ENCODE assay signal across 19 cellular contexts in the genomic region with DNA sequence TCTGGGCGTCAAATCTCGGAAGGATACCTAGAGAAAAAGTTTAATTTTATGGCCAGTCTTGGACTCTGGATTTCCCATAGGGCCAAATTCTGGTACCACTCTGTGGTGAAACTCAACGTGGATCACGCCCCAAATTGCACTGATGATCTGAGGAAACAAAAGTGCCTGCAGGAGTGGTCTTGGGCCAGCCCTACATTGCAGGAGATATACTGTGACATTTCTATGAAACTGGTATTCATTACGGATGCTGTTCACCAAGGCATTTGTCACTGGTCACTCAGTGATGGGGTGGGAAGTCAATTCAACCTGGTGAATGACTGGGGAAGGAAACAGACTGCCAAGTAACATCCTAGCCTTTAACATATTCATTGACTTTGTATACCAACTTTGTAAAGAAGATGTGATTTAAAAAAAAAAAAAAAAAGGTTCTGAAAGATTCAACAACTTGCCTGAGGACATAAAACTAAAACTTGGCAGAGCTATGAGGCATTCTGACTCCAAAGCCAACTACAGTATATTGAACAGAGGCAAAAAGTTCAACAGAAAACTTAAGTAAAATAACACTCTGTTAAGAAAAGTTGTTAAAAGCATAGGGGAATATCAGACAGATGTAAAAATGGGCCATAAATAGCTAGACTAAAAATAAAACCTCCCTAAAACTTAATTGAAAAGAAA. TPM values are rescaled to one million over a fixed set of nuclear protein-coding genes. Genes with fewer than 3 reads are reported as not detected.
DNase-seq lines count a peak whose midpoint lies in the region; ATAC-seq and TF ChIP-seq lines count a peak whose summit lies in the region.
"Had no signal": no experiment of that assay in that cellular context is flagged by ENCODE, and none has a peak within 500 bp of the region (broad histone marks: within the 10 kb centered on the region; RNA-seq: fewer than 3 reads in every experiment).

No MANE protein-coding gene starts in this region.

- DNase-seq in A172 (ENCODE audit: low spot score) (peak; percentile 23), HFFc6 (peak; percentile 39), brain microvascular endothelial cell (no peak), mesothelial cell of epicardium (ENCODE audit: low spot score in 2 of 2, unreplicated experiment in 2 of 2) (no peak), nephron progenitor cell (no peak), DMS114 treated with DMSO at 0.1 percent for 48 hours (lab: John Stamatoyannopoulos, UW; ENCODE audit: unreplicated experiment) (no peak)
- DNase-seq: 8988T; activated B cell treated with CpG ODN at 0.5 μM for 24 hours; activated CD8-positive, alpha-beta memory T cell treated with anti-CD3 and anti-CD28 coated beads for 24 hours; cerebellar nuclear complex; DMS79; gastrocnemius medialis; NCI-H146; SHP77; T-helper 17 cell had no signal

- peaks cover 17% of the 10 kb centered on the region; the same call in 1 of the 2 replicates for H3K36me3 Mint-ChIP-seq in HFFc6 (ENCODE audit: low read depth)
- peaks cover 5% of the 10 kb centered on the region for H3K36me3 Mint-ChIP-seq in mesothelial cell of epicardium
- peaks cover 32% of the 10 kb centered on the region for H3K36me3 Mint-ChIP-seq in nephron progenitor cell (ENCODE audit: low read depth)

- H3K27ac Mint-ChIP-seq in HFFc6 = peak overlapping the region; percentile 95
- H3K27ac Mint-ChIP-seq in mesothelial cell of epicardium = peak overlapping the region; percentile 95
- no peak overlapping the region for H3K27ac Mint-ChIP-seq in nephron progenitor cell
- H3K27ac Mint-ChIP-seq: activated B cell treated with CpG ODN at 0.5 μM for 24 hours, T-helper 17 cell had no signal

- no peaks in the 10 kb centered on the region for H3K9me3 Mint-ChIP-seq in HFFc6
- H3K9me3 Mint-ChIP-seq in mesothelial cell of epicardium = no peaks in the 10 kb centered on the region
- H3K9me3 Mint-ChIP-seq in nephron progenitor cell = peaks cover 17% of the 10 kb centered on the region
- H3K9me3 Mint-ChIP-seq: activated B cell treated with CpG ODN at 0.5 μM for 24 hours had no signal

- H3K4me1 Mint-ChIP-seq in HFFc6 (ENCODE audit: low read depth) = peaks cover 71% of the 10 kb centered on the region
- peaks cover 24% of the 10 kb centered on the region for H3K4me1 Mint-ChIP-seq in mesothelial cell of epicardium
- H3K4me1 Mint-ChIP-seq in nephron progenitor cell = peaks cover 26% of the 10 kb centered on the region
- H3K4me1 Mint-ChIP-seq: T-helper 17 cell had no signal

- H3K27me3 Mint-ChIP-seq in HFFc6 (ENCODE audit: insufficient read depth) (no peaks in the 10 kb centered on the region), mesothelial cell of epicardium (ENCODE audit: low read depth) (no peaks in the 10 kb centered on the region), nephron progenitor cell (ENCODE audit: low read depth, poor library complexity) (peaks cover 3% of the 10 kb centered on the region)
- H3K27me3 Mint-ChIP-seq: activated B cell treated with CpG ODN at 0.5 μM for 24 hours, T-helper 17 cell had no signal

- no peak overlapping the region for H3K4me3 ChIP-seq in brain microvascular endothelial cell (ENCODE audit: low read depth, low read length)
- H3K4me3 ChIP-seq: gastrocnemius medialis, skin epidermis had no signal

- no peak for ATAC-seq in HG03442 (IDR thresholded peaks at IDR 0.05; ENCODE audit: unreplicated experiment)
- no peak for ATAC-seq in HG03469 (IDR thresholded peaks at IDR 0.05; ENCODE audit: unreplicated experiment)
- ATAC-seq: gastrocnemius medialis, left lobe of liver, T-helper 17 cell had no signal

- in situ Hi-C loops in brain microvascular endothelial cell (cut with HindIII; ENCODE audit: low pct_ligation_motif_present, low sequenced_read_pairs) = no loop called here

- TF ChIP-seq CTCF in HFFc6 (IDR thresholded peaks at IDR 0.05) (no peak), brain microvascular endothelial cell (IDR thresholded peaks at IDR 0.05; ENCODE audit: low read depth, low read length, missing control alignments) (no peak), mesothelial cell of epicardium (IDR thresholded peaks at IDR 0.05; ENCODE audit: unreplicated experiment) (no peak), nephron progenitor cell (IDR thresholded peaks at IDR 0.05) (no peak)

- peak overlapping the region; percentile 35 for H3K27ac ChIP-seq in brain microvascular endothelial cell
- H3K27ac ChIP-seq: gastrocnemius medialis had no signal

- peak overlapping the region; percentile 83 for H3K4me3 Mint-ChIP-seq in HFFc6
- no peak overlapping the region for H3K4me3 Mint-ChIP-seq in mesothelial cell of epicardium
- no peak overlapping the region for H3K4me3 Mint-ChIP-seq in nephron progenitor cell
- H3K4me3 Mint-ChIP-seq: activated B cell treated with CpG ODN at 0.5 μM for 24 hours, T-helper 17 cell had no signal

- no peaks in the 10 kb centered on the region for H3K36me3 ChIP-seq in brain microvascular endothelial cell (replicated peaks)
- H3K36me3 ChIP-seq: gastrocnemius medialis had no signal

- no peaks in the 10 kb centered on the region for H3K27me3 ChIP-seq in brain microvascular endothelial cell (replicated peaks)
- H3K27me3 ChIP-seq: gastrocnemius medialis had no signal

RNA-seq across cellular contexts. Expression of gene GOLIM4, which starts 23.6 kb away (rescaled TPM):
- total RNA-seq in A172 (2014; rRNA removed; shearing (Covaris generic)) = 55.2 and 63.9 TPM in 2 replicates
- total RNA-seq in HFFc6 (2021; fragmentation: NEBNext Ultra II Directional; extraction: Animal tissue kit (Norgen Biotek cat#: 25700)) = 100 to 1,000 TPM in 5 of 6 experiments, 10 to 100 TPM in 1; 99.8 to 141 (median 130) TPM
- 88.0 to 93.7 TPM (median 90.7 TPM) in 3 replicates for total RNA-seq in mesothelial cell of epicardium

Comparison
In these comparisons a context has a peak if more than half of its experiments do, and no peak if none do; other contexts are left out.
1. DNase-seq: peak in A172 (single experiment) and HFFc6 (single experiment); none in brain microvascular endothelial cell (single experiment), mesothelial cell of epicardium (0 of 2), nephron progenitor cell (single experiment) and DMS114 treated with DMSO at 0.1 percent for 48 hours (single experiment).